In genomic region chr14:74425525-74426201, GRCh38 we compare ENCODE assay signal across 1 cellular context.
TF ChIP-seq lines count a peak whose summit lies in the region.

No MANE protein-coding gene starts in this region.

TF ChIP-seq in HepG2, 621 proteins besides CTCF, POLR2A, EP300 and RAD21 (continued from another document and continues in another):
- no peak for TF ChIP-seq GLMP (CRISPR knock-in tag; IDR thresholded peaks at IDR 0.05; ENCODE audit: borderline replicate concordance)
- TF ChIP-seq FOXP1 (IDR thresholded peaks at IDR 0.05), result no peak
- TF ChIP-seq FOXP1 (CRISPR knock-in tag; IDR thresholded peaks at IDR 0.05), result no peak
- no peak for TF ChIP-seq PATZ1 (CRISPR knock-in tag; IDR thresholded peaks at IDR 0.05)
- no peak for TF ChIP-seq ZNF740 (CRISPR knock-in tag; IDR thresholded peaks at IDR 0.05)
- TF ChIP-seq ZNF225 (CRISPR knock-in tag; IDR thresholded peaks at IDR 0.05), result no peak
- no peak for TF ChIP-seq PREB (CRISPR knock-in tag; IDR thresholded peaks at IDR 0.05)
- TF ChIP-seq SAFB2 (CRISPR knock-in tag; IDR thresholded peaks at IDR 0.05; ENCODE audit: borderline replicate concordance, low read depth), result no peak
- no peak for TF ChIP-seq CSRNP1 (CRISPR knock-in tag; IDR thresholded peaks at IDR 0.05)
- TF ChIP-seq ZNF24 (IDR thresholded peaks at IDR 0.05), result no peak
- no peak for TF ChIP-seq HNRNPLL (IDR thresholded peaks at IDR 0.05; ENCODE audit: low read depth, low read length, poor library complexity, severe bottlenecking)
- TF ChIP-seq MAZ (IDR thresholded peaks at IDR 0.05; ENCODE audit: borderline replicate concordance, low read depth, low read length), result no peak
- TF ChIP-seq MAZ (CRISPR knock-in tag; IDR thresholded peaks at IDR 0.05; ENCODE audit: low read depth), result 0 out of 2 replicates have a peak, but pooled peaks have one; percentile 50
- peak; percentile 83 for TF ChIP-seq ZSCAN12 (CRISPR knock-in tag; IDR thresholded peaks at IDR 0.05)
- no peak for TF ChIP-seq ZNF780A (CRISPR knock-in tag; IDR thresholded peaks at IDR 0.05)
- TF ChIP-seq GTF2F1 (IDR thresholded peaks at IDR 0.05; ENCODE audit: low read length), result no peak
- no peak for TF ChIP-seq GFI1 (CRISPR knock-in tag; IDR thresholded peaks at IDR 0.05; ENCODE audit: borderline replicate concordance)
- no peak for TF ChIP-seq THAP7 (CRISPR knock-in tag; IDR thresholded peaks at IDR 0.05)
- no peak for TF ChIP-seq ZNF567 (CRISPR knock-in tag; IDR thresholded peaks at IDR 0.05; ENCODE audit: borderline replicate concordance)
- TF ChIP-seq ZBTB38 (CRISPR knock-in tag; IDR thresholded peaks at IDR 0.05), result 0 out of 2 replicates have a peak, but pooled peaks have one; percentile 36
- no peak for TF ChIP-seq CENPX (CRISPR knock-in tag; IDR thresholded peaks at IDR 0.05)
- no peak for TF ChIP-seq MBD4 (IDR thresholded peaks at IDR 0.05; ENCODE audit: borderline replicate concordance, low read length)
- no peak for TF ChIP-seq MYC (CRISPR knock-in tag; IDR thresholded peaks at IDR 0.05; ENCODE audit: borderline replicate concordance)
- no peak for TF ChIP-seq NFE2 (CRISPR knock-in tag; IDR thresholded peaks at IDR 0.05)
- no peak for TF ChIP-seq CBX2 (IDR thresholded peaks at IDR 0.05; ENCODE audit: low read depth, low read length)
- no peak for TF ChIP-seq CBX2 (CRISPR knock-in tag; IDR thresholded peaks at IDR 0.05; ENCODE audit: low read depth)
- no peak for TF ChIP-seq BCL6 (CRISPR knock-in tag; IDR thresholded peaks at IDR 0.05)
- no peak for TF ChIP-seq FOXA1 (IDR thresholded peaks at IDR 0.05)
- no peak for TF ChIP-seq FOXA1 (CRISPR knock-in tag; IDR thresholded peaks at IDR 0.05)
- no peak for TF ChIP-seq ZNF839 (CRISPR knock-in tag; IDR thresholded peaks at IDR 0.05; ENCODE audit: borderline replicate concordance)
- TF ChIP-seq ZNF629 (CRISPR knock-in tag; conservative IDR thresholded peaks at IDR 0.05), result no peak
- no peak for TF ChIP-seq ZNF619 (CRISPR knock-in tag; IDR thresholded peaks at IDR 0.05)
- no peak for TF ChIP-seq ASH2L (IDR thresholded peaks at IDR 0.05; ENCODE audit: insufficient read length, low read depth, low read length)
- no peak for TF ChIP-seq PAXIP1 (CRISPR knock-in tag; conservative IDR thresholded peaks at IDR 0.05)
- no peak for TF ChIP-seq POLR2AphosphoS2 (IDR thresholded peaks at IDR 0.05; ENCODE audit: low read depth, low read length)
- no peak for TF ChIP-seq FOXK2 (IDR thresholded peaks at IDR 0.05)
- TF ChIP-seq SUZ12 (IDR thresholded peaks at IDR 0.05; ENCODE audit: low read depth, low read length), result no peak
- no peak for TF ChIP-seq IKZF1 (IDR thresholded peaks at IDR 0.05)
- TF ChIP-seq POLR2G (IDR thresholded peaks at IDR 0.05; ENCODE audit: low read depth, low read length), result no peak
- TF ChIP-seq ATF5 (CRISPR knock-in tag; IDR thresholded peaks at IDR 0.05; ENCODE audit: low read depth), result no peak
- no peak for TF ChIP-seq ZNF512B (CRISPR knock-in tag; IDR thresholded peaks at IDR 0.05; ENCODE audit: borderline replicate concordance)
- no peak for TF ChIP-seq NCOA1 (CRISPR knock-in tag; IDR thresholded peaks at IDR 0.05)
- no peak for TF ChIP-seq NAIF1 (CRISPR knock-in tag; IDR thresholded peaks at IDR 0.05; ENCODE audit: borderline replicate concordance)
- TF ChIP-seq KLF9 (CRISPR knock-in tag; IDR thresholded peaks at IDR 0.05; ENCODE audit: low read depth), result no peak
- no peak for TF ChIP-seq SOX13 (IDR thresholded peaks at IDR 0.05)
- no peak for TF ChIP-seq SOX13 (CRISPR knock-in tag; conservative IDR thresholded peaks at IDR 0.05 in 1 of 2, IDR thresholded peaks at IDR 0.05 in 1 of 2)
- no peak for TF ChIP-seq ELK4 (CRISPR knock-in tag; IDR thresholded peaks at IDR 0.05; ENCODE audit: borderline replicate concordance)
- no peak for TF ChIP-seq GABPA (IDR thresholded peaks at IDR 0.05; ENCODE audit: low read depth, low read length)
- no peak for TF ChIP-seq GABPA (CRISPR knock-in tag; IDR thresholded peaks at IDR 0.05; ENCODE audit: low read depth)
- no peak for TF ChIP-seq ZNF329 (CRISPR knock-in tag; IDR thresholded peaks at IDR 0.05; ENCODE audit: low read depth)
- TF ChIP-seq BCL3 (CRISPR knock-in tag; IDR thresholded peaks at IDR 0.05), result peak; percentile 70; the same call in 1 of the 2 replicates
- TF ChIP-seq ZSCAN21 (CRISPR knock-in tag; IDR thresholded peaks at IDR 0.05; ENCODE audit: borderline replicate concordance), result peak; percentile 56; the same call in 1 of the 2 replicates
- no peak for TF ChIP-seq ZBTB26 (CRISPR knock-in tag; IDR thresholded peaks at IDR 0.05; ENCODE audit: borderline replicate concordance)
